Comparison of ENCODE assay signal across 8 cellular contexts in genomic region chr1:26391450-26391849, GRCh38. TPM values are rescaled to one million over a fixed set of nuclear protein-coding genes. Genes with fewer than 3 reads are reported as not detected.
DNase-seq lines count a peak whose midpoint lies in the region; ATAC-seq and TF ChIP-seq lines count a peak whose summit lies in the region.

No MANE protein-coding gene starts in this region.

- CTCF ChIA-PET in AG04450 (lab: Charles Lee) (interaction anchor here (0.6 to 2.6 kb wide), 20 partner anchors 9 to 290 kb away, joined by 3 to 11 read pairs (median 4); partner anchors contain the start of gene ZNF593), GM10248 (lab: Yijun Ruan, JAX) (interaction anchor here (0.6 to 6.6 kb wide), 9 partner anchors 14 to 247 kb away, joined by 3 to 41 read pairs (median 3); partner anchors contain the start of gene ZNF593), Panc1 (lab: Charles Lee) (interaction anchor here (0.6 to 1.8 kb wide), 6 partner anchors 10 to 112 kb away, joined by 3 to 11 read pairs (median 4); partner anchors contain the start of gene SH3BGRL3)

- BruUV-seq in Panc1 (replicated peaks; lab: Mats Ljungman, UMichigan): no TSS peak

- ATAC-seq in Panc1 (peak; percentile 86), GM21526 (IDR thresholded peaks at IDR 0.05; ENCODE audit: low FRiP score, unreplicated experiment) (no peak), gastrocnemius medialis (no peak)

- POLR2A ChIA-PET in AG04450 (lab: Yijun Ruan, JAX) (no interaction called here), GM10248 (lab: Yijun Ruan, JAX) (no interaction called here), Panc1 (lab: Charles Lee) (interaction anchor here (0.6 kb wide), 1 partner anchor 309 kb away, joined by 6 read pairs; no protein-coding TSS in a partner anchor)

- TF ChIP-seq CTCF in AG04450 (IDR thresholded peaks at IDR 0.05; ENCODE audit: low read depth, low read length) (peak; percentile 90), GM10248 (IDR thresholded peaks at IDR 0.05; ENCODE audit: control extremely low read depth, extremely low read depth, low read depth, missing control alignments) (peak; percentile 45), Panc1 (IDR thresholded peaks at IDR 0.05) (peak; percentile 89), astrocyte of the cerebellum (IDR thresholded peaks at IDR 0.05; ENCODE audit: low read depth, low read length, missing control alignments) (peak; percentile 90), gastrocnemius medialis (IDR thresholded peaks at IDR 0.05 in 4 of 5, conservative IDR thresholded peaks at IDR 0.05 in 1 of 5) (no peak)

- H3K27me3 ChIP-seq in AG04450 (ENCODE audit: control insufficient read depth, insufficient read depth, low read length) (peaks cover 2% of the 10 kb centered on the region), Panc1 (ENCODE audit: control insufficient read depth, insufficient read depth, low read length) (no peaks in the 10 kb centered on the region), gastrocnemius medialis (peaks cover 0 to 6% (median 5%) of the 10 kb centered on the region in 3 donors)

- H3K4me3 ChIP-seq in AG04450 (ENCODE audit: low read depth, low read length) (no peak overlapping the region), Panc1 (ENCODE audit: low read depth in 2 of 2, low read length in 2 of 2) (no peak overlapping the region), astrocyte of the cerebellum (ENCODE audit: low read depth, low read length) (no peak overlapping the region), gastrocnemius medialis (no peak overlapping the region)

- intact Hi-C loops in Panc1 (cut with micrococcal nuclease; ENCODE audit: unreplicated experiment) (loop anchor here (5.0 kb wide), 1 partner anchor 104 kb away; no protein-coding TSS in a partner anchor), gastrocnemius medialis (cut with DNase I; ENCODE audit: low total_unique reads) (no loop called here)

- TF ChIP-seq POLR2A in gastrocnemius medialis (IDR thresholded peaks at IDR 0.05): no peak

- in situ Hi-C loops in Panc1 (cut with HindIII; ENCODE audit: low pct_unique_long_range_greater_than_20kb, low sequenced_read_pairs): no loop called here
- in situ Hi-C loops in astrocyte of the cerebellum (cut with HindIII; ENCODE audit: low sequenced_read_pairs): no loop called here
- in situ Hi-C loops in gastrocnemius medialis (cut with MboI; ENCODE audit: low sequenced_read_pairs in 4 of 4): no loop called here

- DNase-seq in AG04450 (ENCODE audit: low read depth, low spot score) (no peak), GM10248 (ENCODE audit: extremely low spot score) (peak; percentile 56), Panc1 (ENCODE audit: low read depth, low spot score) (no peak), astrocyte of the cerebellum (ENCODE audit: low read depth) (peak; percentile 26), medulla oblongata (ENCODE audit: extremely low spot score) (peak; percentile 73), gastrocnemius medialis (no peak), NCI-H524 treated with DMSO at 0.1 percent for 48 hours (lab: John Stamatoyannopoulos, UW) (no peak)

- H3K9me3 ChIP-seq in AG04450 (ENCODE audit: control insufficient read depth, insufficient read depth, low read length): no peaks in the 10 kb centered on the region
- H3K9me3 ChIP-seq in Panc1 (ENCODE audit: control insufficient read depth, insufficient read depth, low read depth, low read length): no peaks in the 10 kb centered on the region
- H3K9me3 ChIP-seq in gastrocnemius medialis: no peaks in the 10 kb centered on the region

- H3K27ac ChIP-seq in AG04450 (ENCODE audit: low read depth, low read length) (no peak overlapping the region), Panc1 (ENCODE audit: low read length) (no peak overlapping the region), gastrocnemius medialis (no peak overlapping the region)

- no peaks in the 10 kb centered on the region for H3K4me1 ChIP-seq in Panc1 (ENCODE audit: control insufficient read depth, insufficient read depth, low read length)
- no peaks in the 10 kb centered on the region for H3K4me1 ChIP-seq in gastrocnemius medialis

- H3K36me3 ChIP-seq in Panc1 (ENCODE audit: control insufficient read depth, insufficient read depth, low read length) (no peaks in the 10 kb centered on the region), gastrocnemius medialis (no peaks in the 10 kb centered on the region)

RNA-seq across cellular contexts. Expression of gene ZNF683, which starts 18.9 kb away (rescaled TPM):
- not detected in 2 replicates for polyA plus RNA-seq in AG04450 (2011; rRNA removed)
- not detected in 2 replicates for polyA minus RNA-seq in AG04450 (2011; rRNA and poly(A)+ RNA removed)
- not detected for total RNA-seq in Panc1 (2021; ENCODE audit: unreplicated experiment)
- polyA plus RNA-seq in Panc1 (2012; ENCODE audit: insufficient read length): not detected
- total RNA-seq in gastrocnemius medialis: not detected

RNA-seq across cellular contexts. Expression of gene LIN28A, which starts 19.2 kb away (rescaled TPM):
- polyA plus RNA-seq in AG04450 (2011; rRNA removed): not detected in 2 replicates
- not detected in 2 replicates for polyA minus RNA-seq in AG04450 (2011; rRNA and poly(A)+ RNA removed)
- total RNA-seq in Panc1 (2021; ENCODE audit: unreplicated experiment) (0.64 TPM), gastrocnemius medialis (not detected)
- polyA plus RNA-seq in Panc1 (2012; ENCODE audit: insufficient read length): 0.07 TPM

RNA-seq across cellular contexts. Expression of gene CRYBG2, which starts 37.5 kb away (rescaled TPM):
- not detected in 2 replicates for polyA plus RNA-seq in AG04450 (2011; rRNA removed)
- polyA minus RNA-seq in AG04450 (2011; rRNA and poly(A)+ RNA removed): not detected in 2 replicates
- total RNA-seq in Panc1 (2021; ENCODE audit: unreplicated experiment) (0.64 TPM), gastrocnemius medialis (not detected)
- 1.8 TPM for polyA plus RNA-seq in Panc1 (2012; ENCODE audit: insufficient read length)

RNA-seq across cellular contexts. Expression of gene DHDDS, which starts 40.7 kb away (rescaled TPM):
- 45.0 and 51.7 TPM in 2 replicates for polyA plus RNA-seq in AG04450 (2011; rRNA removed)
- polyA minus RNA-seq in AG04450 (2011; rRNA and poly(A)+ RNA removed): 55.3 and 57.8 TPM in 2 replicates
- total RNA-seq in Panc1 (2021; ENCODE audit: unreplicated experiment) (56.7 TPM), gastrocnemius medialis (10 to 100 TPM; 12.1 to 30.7 (median 22.3) TPM)
- 30.3 TPM for polyA plus RNA-seq in Panc1 (2012; ENCODE audit: insufficient read length)

Comparison
In these comparisons a context has a peak if more than half of its experiments do, and no peak if none do; other contexts are left out.
1. DNase-seq: peak in GM10248 (single experiment), astrocyte of the cerebellum (single experiment) and medulla oblongata (single experiment); none in AG04450 (single experiment), Panc1 (single experiment), gastrocnemius medialis (0 of 2) and NCI-H524 treated with DMSO at 0.1 percent for 48 hours (single experiment).
2. CTCF ChIP-seq: peak in AG04450 (single experiment), GM10248 (single experiment), Panc1 (single experiment) and astrocyte of the cerebellum (single experiment); none in gastrocnemius medialis (0 of 5).